7 cellular contexts compared by ENCODE assay signal in genomic region chr2:224909885-224910517, GRCh38.
DNase-seq lines count a peak whose midpoint lies in the region; ATAC-seq and TF ChIP-seq lines count a peak whose summit lies in the region.

No MANE protein-coding gene starts in this region.

- POLR2A ChIA-PET in RWPE1 (lab: Yijun Ruan, JAX; ENCODE audit: low non-redundant PET), result no interaction called here

- CTCF ChIA-PET in RWPE1 (lab: Yijun Ruan, JAX), result no interaction called here

- TF ChIP-seq CTCF in RWPE1 (conservative IDR thresholded peaks at IDR 0.05; ENCODE audit: low read depth) (no peak), natural killer cell (IDR thresholded peaks at IDR 0.05) (no peak), glutamatergic neuron (IDR thresholded peaks at IDR 0.05; ENCODE audit: partially characterized antibody, unreplicated experiment) (no peak)

- ATAC-seq in GM18909 (IDR thresholded peaks at IDR 0.05; ENCODE audit: poor library complexity, unreplicated experiment) (peak; percentile 76), HG03175 (IDR thresholded peaks at IDR 0.05; ENCODE audit: unreplicated experiment) (peak; percentile 73), natural killer cell (peak; percentile 81 to 95 (median 92))

- no peaks in the 10 kb centered on the region for H3K9me3 Mint-ChIP-seq in natural killer cell
- peaks cover 2% of the 10 kb centered on the region for H3K9me3 Mint-ChIP-seq in glutamatergic neuron (ENCODE audit: unreplicated experiment)

- intact Hi-C loops in natural killer cell (cut with micrococcal nuclease), result no loop called here

- H3K36me3 Mint-ChIP-seq in natural killer cell (peaks cover 8% of the 10 kb centered on the region), glutamatergic neuron (ENCODE audit: unreplicated experiment) (no peaks in the 10 kb centered on the region)

- H3K4me3 Mint-ChIP-seq in natural killer cell (peak overlapping the region; percentile 2), glutamatergic neuron (ENCODE audit: unreplicated experiment) (no peak overlapping the region)

- H3K4me1 Mint-ChIP-seq in natural killer cell (peaks cover 50 to 51% of the 10 kb centered on the region in 2 donors), glutamatergic neuron (ENCODE audit: low read depth, unreplicated experiment) (no peaks in the 10 kb centered on the region)

- H3K27ac Mint-ChIP-seq in natural killer cell (peak overlapping the region; percentile 68 to 78), glutamatergic neuron (ENCODE audit: unreplicated experiment) (no peak overlapping the region)

- no peaks in the 10 kb centered on the region for H3K27me3 Mint-ChIP-seq in natural killer cell (ENCODE audit: low read depth in 2 of 2)
- no peaks in the 10 kb centered on the region for H3K27me3 Mint-ChIP-seq in glutamatergic neuron (ENCODE audit: unreplicated experiment)

- peak; percentile 83 for DNase-seq in RWPE1 (ENCODE audit: low spot score)
- DNase-seq in epithelial cell of prostate (ENCODE audit: low read depth, low spot score), result peak; percentile 50
- DNase-seq in natural killer cell, result no peak
- DNase-seq in NCI-H526 treated with DMSO at 0.1 percent for 48 hours (lab: John Stamatoyannopoulos, UW), result no peak
- no peak for DNase-seq in glutamatergic neuron

- no peak overlapping the region for H3K27ac ChIP-seq in RWPE1
- H3K27ac ChIP-seq in epithelial cell of prostate, result no peak overlapping the region

Comparison
In these comparisons a context has a peak if more than half of its experiments do, and no peak if none do; other contexts are left out.
1. DNase-seq: peak in RWPE1 (single experiment) and epithelial cell of prostate (single experiment); none in natural killer cell (single experiment), NCI-H526 treated with DMSO at 0.1 percent for 48 hours (single experiment) and glutamatergic neuron (single experiment).
2. Peak in every context shown above with its lines, with median percentiles within 50 percentile points of each other: ATAC-seq.